ENCODE assay signal across 8 cellular contexts in the genomic region with DNA sequence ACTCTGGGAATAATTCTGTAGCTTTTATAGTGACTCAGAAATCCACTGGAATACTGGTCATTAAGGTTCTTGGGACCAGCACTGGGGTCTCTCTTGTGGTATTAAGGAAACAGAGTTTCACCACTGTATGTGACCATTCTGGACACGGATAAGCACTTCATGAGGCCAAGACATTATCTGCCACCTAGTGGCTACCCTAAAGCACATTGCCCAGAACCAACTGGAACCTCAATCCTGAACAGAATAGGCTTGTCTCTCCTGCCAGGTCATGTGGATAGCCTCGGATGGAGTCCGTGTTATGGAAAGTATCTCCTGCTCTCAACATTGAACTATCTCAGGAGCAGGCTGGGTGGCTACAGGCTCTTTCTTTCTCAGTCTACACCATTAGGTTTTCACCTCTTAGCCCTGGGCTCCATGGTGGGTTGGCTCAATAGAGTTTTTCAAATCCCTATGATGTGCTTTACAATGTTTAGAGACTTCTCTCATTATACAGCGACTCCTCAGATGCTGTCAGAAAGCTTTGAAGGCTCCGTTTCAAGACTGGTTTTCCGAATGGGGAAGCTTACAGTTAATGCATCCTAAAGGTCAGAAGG.
A peak's percentile ranks its signal among the peaks of the same experiment; 100 is the strongest.
DNase-seq lines count a peak whose midpoint lies in the region; ATAC-seq and TF ChIP-seq lines count a peak whose summit lies in the region.

No MANE protein-coding gene starts in this region.

- H3K56ac ChIP-seq in mesendoderm (ENCODE audit: low read length), result no peak overlapping the region

- no peaks in the 10 kb centered on the region for H3K36me3 Mint-ChIP-seq in mesothelial cell of epicardium

- H2BK15ac ChIP-seq in mesendoderm (replicated peaks; ENCODE audit: low read depth), result no peak overlapping the region

- ATAC-seq in GM21447 (IDR thresholded peaks at IDR 0.05; ENCODE audit: unreplicated experiment) (no peak), HG02571 (IDR thresholded peaks at IDR 0.05; ENCODE audit: unreplicated experiment) (no peak)

- no peak overlapping the region for H3K9ac ChIP-seq in mesendoderm (ENCODE audit: low read length)

- DNase-seq in GM03348 (ENCODE audit: low spot score), result peak; percentile 45
- peak; percentile 1 to 12 for DNase-seq in cardiac fibroblast (ENCODE audit: low read depth in 2 of 2)
- peak; percentile 71 for DNase-seq in mesendoderm
- DNase-seq in mesothelial cell of epicardium (ENCODE audit: low spot score in 2 of 2, unreplicated experiment in 2 of 2), result no peak
- no peak for DNase-seq in NCI-H1105 treated with DMSO at 0.1 percent for 48 hours (lab: John Stamatoyannopoulos, UW)

- H3K79me1 ChIP-seq in mesendoderm (ENCODE audit: low read length), result no peaks in the 10 kb centered on the region

- H3K27ac Mint-ChIP-seq in mesothelial cell of epicardium, result no peak overlapping the region

- H3K27me3 ChIP-seq in mesendoderm (ENCODE audit: insufficient read depth, low read length, poor library complexity), result no peaks in the 10 kb centered on the region

- peaks cover 14% of the 10 kb centered on the region for H3K9me3 Mint-ChIP-seq in mesothelial cell of epicardium

- no peak overlapping the region for H2AK5ac ChIP-seq in mesendoderm (ENCODE audit: low read length)

- no peak overlapping the region for H4K8ac ChIP-seq in mesendoderm (ENCODE audit: low read depth, low read length)

- H3K4me2 ChIP-seq in mesendoderm (ENCODE audit: low read length), result no peak overlapping the region

- H2BK120ac ChIP-seq in mesendoderm (ENCODE audit: low read depth, low read length), result no peak overlapping the region

- no peaks in the 10 kb centered on the region for H3K4me1 ChIP-seq in mesendoderm (ENCODE audit: control insufficient read depth, low read depth, low read length)

- no peak overlapping the region for H2BK5ac ChIP-seq in mesendoderm (ENCODE audit: low read length)

- no peaks in the 10 kb centered on the region for H3K36me3 ChIP-seq in mesendoderm (ENCODE audit: control insufficient read depth, insufficient read depth, low read length)

- H3K27me3 Mint-ChIP-seq in mesothelial cell of epicardium (ENCODE audit: low read depth), result peaks cover 46% of the 10 kb centered on the region

- no peaks in the 10 kb centered on the region for H3K4me1 Mint-ChIP-seq in mesothelial cell of epicardium

- H4K5ac ChIP-seq in mesendoderm (ENCODE audit: low read length), result no peak overlapping the region

- no peak for TF ChIP-seq EP300 in Ishikawa (IDR thresholded peaks at IDR 0.05; ENCODE audit: borderline replicate concordance)

- H3K23ac ChIP-seq in mesendoderm (ENCODE audit: low read length), result no peak overlapping the region

- H3K79me2 ChIP-seq in mesendoderm (ENCODE audit: control insufficient read depth, insufficient read depth, low read length), result no peaks in the 10 kb centered on the region

- no peak overlapping the region for H3K4me3 Mint-ChIP-seq in mesothelial cell of epicardium

- TF ChIP-seq RAD21 in Ishikawa (IDR thresholded peaks at IDR 0.05; ENCODE audit: low read depth), result peak; percentile 38; the same call in 1 of the 2 replicates

- H3K4ac ChIP-seq in mesendoderm (ENCODE audit: low read depth, low read length), result no peak overlapping the region

- H3K18ac ChIP-seq in mesendoderm (ENCODE audit: low read length), result no peak overlapping the region

- TF ChIP-seq CTCF in cardiac fibroblast (IDR thresholded peaks at IDR 0.05; ENCODE audit: low read depth, low read length), result no peak
- TF ChIP-seq CTCF in mesothelial cell of epicardium (IDR thresholded peaks at IDR 0.05; ENCODE audit: unreplicated experiment), result no peak

- no peak overlapping the region for H3K4me3 ChIP-seq in cardiac fibroblast (replicated peaks in 1 of 2; ENCODE audit: low read depth in 2 of 2, low read length in 2 of 2)
- no peak overlapping the region for H3K4me3 ChIP-seq in mesendoderm (ENCODE audit: low read length)

- no peak overlapping the region for H3K27ac ChIP-seq in mesendoderm (ENCODE audit: low read depth, low read length)

- no CpG with 5 or more reads among the region's 6 CpGs for WGBS in mesendoderm (ENCODE audit: extremely low coverage, insufficient coverage, low lambda C conversion rate)

TF ChIP-seq in Ishikawa, 13 proteins besides CTCF, POLR2A, EP300 and RAD21:
- TF ChIP-seq TEAD4 (IDR thresholded peaks at IDR 0.05) (no peak), NFIC (IDR thresholded peaks at IDR 0.05) (no peak), CEBPB (IDR thresholded peaks at IDR 0.05) (no peak), TCF12 (IDR thresholded peaks at IDR 0.05; ENCODE audit: low read depth) (no peak), MAX (IDR thresholded peaks at IDR 0.05) (no peak), USF1 (IDR thresholded peaks at IDR 0.05) (no peak), REST (IDR thresholded peaks at IDR 0.05; ENCODE audit: low read depth) (no peak)

Comparison
In these comparisons a context has a peak if more than half of its experiments do, and no peak if none do; other contexts are left out.
1. DNase-seq: peak in GM03348 (single experiment), cardiac fibroblast (2 of 2) and mesendoderm (single experiment); none in mesothelial cell of epicardium (0 of 2) and NCI-H1105 treated with DMSO at 0.1 percent for 48 hours (single experiment).